ENCODE assay signal across 24 cellular contexts in the genomic region with DNA sequence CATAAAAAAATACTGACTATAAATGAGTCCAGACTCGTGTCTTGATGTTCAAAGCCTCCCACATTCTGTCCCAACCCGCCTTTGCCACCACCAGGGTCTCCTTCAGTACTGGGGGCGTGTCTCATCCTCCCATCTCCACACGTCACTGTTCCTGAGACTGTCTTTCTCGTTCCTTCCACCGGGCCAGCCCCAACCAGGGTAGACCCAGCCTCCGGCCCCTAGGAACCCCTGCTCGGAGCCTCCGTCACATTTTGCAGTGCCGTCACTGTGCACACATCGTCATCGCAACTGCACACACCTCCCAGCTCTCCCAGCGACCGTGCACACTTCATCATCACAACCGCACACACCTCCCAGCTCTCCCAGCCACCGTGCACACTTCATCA.
DNase-seq lines count a peak whose midpoint lies in the region; ATAC-seq and TF ChIP-seq lines count a peak whose summit lies in the region.
"Had no signal": no experiment of that assay in that cellular context is flagged by ENCODE, and none has a peak within 500 bp of the region (broad histone marks: within the 10 kb centered on the region; RNA-seq: fewer than 3 reads in every experiment).

No MANE protein-coding gene starts in this region.

- TF ChIP-seq EP300 in suprapubic skin (IDR thresholded peaks at IDR 0.05): no peak

- H3K9me3 Mint-ChIP-seq in H9: no peaks in the 10 kb centered on the region

- no peak overlapping the region for H3K9ac ChIP-seq in H9 (ENCODE audit: extremely low read depth, insufficient read length, low read length)

- H4K5ac ChIP-seq in H9 (ENCODE audit: insufficient read length, low read depth, low read length): no peak overlapping the region

- no CpG with 5 or more reads among the region's 16 CpGs for WGBS in H9 (ENCODE audit: extremely low coverage, insufficient read length, low lambda C conversion rate)
- 81 to 87% methylated on average over 15 to 16 of the region's 16 CpGs for WGBS in body of pancreas, 2 donors
- WGBS in suprapubic skin: 67% methylated on average over 15 of the region's 16 CpGs

- H3K27ac ChIP-seq in H9 (ENCODE audit: insufficient read length, low read depth, low read length) (no peak overlapping the region), body of pancreas (no peak overlapping the region), suprapubic skin (no peak overlapping the region)
- H3K27ac ChIP-seq: A549, HL-60, Peyer's patch had no signal

- TF ChIP-seq POLR2A in body of pancreas (IDR thresholded peaks at IDR 0.05): no peak
- TF ChIP-seq POLR2A in suprapubic skin (IDR thresholded peaks at IDR 0.05): no peak

- no peak for ATAC-seq in body of pancreas
- ATAC-seq in HG02884 (IDR thresholded peaks at IDR 0.05; ENCODE audit: unreplicated experiment): no peak
- ATAC-seq: A549, GM12878, HepG2, K562 had no signal

- H3K4me3 ChIP-seq in body of pancreas (no peak overlapping the region), suprapubic skin (no peak overlapping the region)
- H3K4me3 ChIP-seq: A549, GM12878, HAP-1, K562, MG63, Peyer's patch had no signal

- peaks cover 0 to 2% of the 10 kb centered on the region in 2 experiments; a peak in 1 of 4 replicates for H3K4me1 Mint-ChIP-seq in H9
- H3K4me1 Mint-ChIP-seq: CD4-positive, CD25-positive, alpha-beta regulatory T cell had no signal

- H3K23me2 ChIP-seq in H9 (ENCODE audit: insufficient read length, low read depth, low read length, poor library complexity, severe bottlenecking): no peaks in the 10 kb centered on the region

- H4K91ac ChIP-seq in H9 (ENCODE audit: insufficient read length, low read depth, low read length): no peak overlapping the region

- H3K4me1 ChIP-seq in H9 (ENCODE audit: insufficient read depth, low read length) (no peaks in the 10 kb centered on the region), body of pancreas (peaks cover 14% of the 10 kb centered on the region), suprapubic skin (no peaks in the 10 kb centered on the region)
- H3K4me1 ChIP-seq: A549, BE2C, HAP-1, Peyer's patch had no signal

- no peak for TF ChIP-seq CTCF in H9 (conservative IDR thresholded peaks at IDR 0.05)
- TF ChIP-seq CTCF in body of pancreas (IDR thresholded peaks at IDR 0.05): no peak
- no peak for TF ChIP-seq CTCF in suprapubic skin (IDR thresholded peaks at IDR 0.05)

- intact Hi-C loops in posterior vena cava (cut with DNase I): loop anchor here (5.0 to 10.0 kb wide), 2 partner anchors 202 to 975 kb away; no protein-coding TSS in a partner anchor
- intact Hi-C loops in body of pancreas (cut with DNase I): no loop called here

- H4K8ac ChIP-seq in H9 (replicated peaks; ENCODE audit: insufficient read length, low read depth, low read length): no peak overlapping the region

- H3K27me3 Mint-ChIP-seq in H9 (ENCODE audit: low read depth): peaks cover 33% of the 10 kb centered on the region
- H3K27me3 Mint-ChIP-seq: CD4-positive, CD25-positive, alpha-beta regulatory T cell had no signal

- H2BK15ac ChIP-seq in H9 (ENCODE audit: low read depth, low read length): no peak overlapping the region

- H2AK5ac ChIP-seq in H9 (ENCODE audit: insufficient read length, low read length): no peak overlapping the region

- no peak overlapping the region for H2BK20ac ChIP-seq in H9 (ENCODE audit: low read depth, low read length, poor library complexity, severe bottlenecking)

- H3T11ph ChIP-seq in H9 (ENCODE audit: low read length): no peak overlapping the region

- no peak overlapping the region for H3K18ac ChIP-seq in H9 (ENCODE audit: insufficient read length, low read depth, low read length)

- DNase-seq in activated CD8-positive, alpha-beta memory T cell treated with anti-CD3 and anti-CD28 coated beads, Interleukin-2, amount 50 U/mL, for 48 hours: peak; percentile 10
- DNase-seq in activated CD8-positive, alpha-beta memory T cell treated with anti-CD3 and anti-CD28 coated beads, Interleukin-2, amount 50 U/mL, for 4 hours: no peak
- DNase-seq in H9 (peak; percentile 20), islet precursor cell (peak; percentile 45), posterior vena cava (ENCODE audit: low spot score) (peak; percentile 64), body of pancreas (no peak), suprapubic skin (ENCODE audit: low spot score in 2 of 2) (no peak)
- DNase-seq: BE2C; CD4-positive, CD25-positive, alpha-beta regulatory T cell; DND-41; MG63; NCI-H1417; NCI-H1694 treated with DMSO at 0.1 percent for 48 hours; NCI-H2081 treated with DMSO at 0.1 percent for 48 hours; NCI-H2171 treated with DMSO at 0.1 percent for 48 hours; NCI-H526 had no signal

- H3K56ac ChIP-seq in H9 (ENCODE audit: insufficient read length, low read depth, low read length): no peak overlapping the region

- H2BK12ac ChIP-seq in H9 (ENCODE audit: insufficient read length, low read depth, low read length): no peak overlapping the region

- H3K27me3 ChIP-seq in H9 (ENCODE audit: insufficient read depth, low read length): no peaks in the 10 kb centered on the region; the same call in 1 of the 2 replicates
- H3K27me3 ChIP-seq in body of pancreas: peaks cover 0 to 4% of the 10 kb centered on the region in 2 donors
- H3K27me3 ChIP-seq in suprapubic skin: peaks cover 34% of the 10 kb centered on the region
- H3K27me3 ChIP-seq: MG63, Peyer's patch had no signal

- H2AFZ ChIP-seq in H9 (ENCODE audit: low read length): no peak overlapping the region

- no peak overlapping the region for H2BK120ac ChIP-seq in H9 (ENCODE audit: low read depth, low read length, poor library complexity, severe bottlenecking)

- H3K36me3 Mint-ChIP-seq in H9 (ENCODE audit: insufficient read depth in 1 of 3, low read depth in 3 of 3): no peaks in the 10 kb centered on the region; a peak in 1 of 7 replicates
- H3K36me3 Mint-ChIP-seq: CD4-positive, CD25-positive, alpha-beta regulatory T cell had no signal

- no peak overlapping the region for H3K27ac Mint-ChIP-seq in H9
- H3K27ac Mint-ChIP-seq: CD4-positive, CD25-positive, alpha-beta regulatory T cell had no signal

- H3K36me3 ChIP-seq in body of pancreas (replicated peaks in 1 of 2; ENCODE audit: insufficient read depth in 1 of 2, low read depth in 2 of 2) (no peaks in the 10 kb centered on the region), suprapubic skin (no peaks in the 10 kb centered on the region)
- H3K36me3 ChIP-seq: BE2C, HAP-1, MG63, Peyer's patch had no signal

- H3K14ac ChIP-seq in H9 (ENCODE audit: insufficient read depth, low read length): no peak overlapping the region

- no peak overlapping the region for H3K4me2 ChIP-seq in H9 (ENCODE audit: insufficient read depth, insufficient read length, low read length)
- H3K4me2 ChIP-seq: A549 had no signal

- H3K4me3 Mint-ChIP-seq in H9: no peak overlapping the region
- H3K4me3 Mint-ChIP-seq: CD4-positive, CD25-positive, alpha-beta regulatory T cell had no signal

- H4K20me1 ChIP-seq in H9 (ENCODE audit: control insufficient read depth, insufficient read depth, insufficient read length): no peaks in the 10 kb centered on the region

- H3K4ac ChIP-seq in H9 (ENCODE audit: low read depth, low read length): no peak overlapping the region

- no peaks in the 10 kb centered on the region for H3K79me1 ChIP-seq in H9 (ENCODE audit: insufficient read depth, low read depth, low read length, poor library complexity, severe bottlenecking)

- H3K9me3 ChIP-seq in H9 (ENCODE audit: control insufficient read depth, low read depth, low read length) (no peaks in the 10 kb centered on the region), body of pancreas (no peaks in the 10 kb centered on the region), suprapubic skin (no peaks in the 10 kb centered on the region)
- H3K9me3 ChIP-seq: A549, BE2C, HAP-1, MG63, Peyer's patch had no signal

- H3K79me2 ChIP-seq in H9 (ENCODE audit: insufficient read depth, low read length): no peaks in the 10 kb centered on the region

- no peak overlapping the region for H3K23ac ChIP-seq in H9 (ENCODE audit: insufficient read length, low read depth, low read length)

- no peak overlapping the region for H2BK5ac ChIP-seq in H9 (ENCODE audit: insufficient read length, low read length)

Comparison
In these comparisons a context has a peak if more than half of its experiments do, and no peak if none do; other contexts are left out.
1. DNase-seq: peak in activated CD8-positive, alpha-beta memory T cell treated with anti-CD3 and anti-CD28 coated beads, Interleukin-2, amount 50 U/mL, for 48 hours (single experiment), H9 (single experiment), islet precursor cell (single experiment) and posterior vena cava (single experiment); none in activated CD8-positive, alpha-beta memory T cell treated with anti-CD3 and anti-CD28 coated beads, Interleukin-2, amount 50 U/mL, for 4 hours (single experiment), body of pancreas (0 of 4) and suprapubic skin (0 of 2).